Comparison of ENCODE assay signal across 36 cellular contexts in genomic region chr1:230820568-230820967, GRCh38. TPM values are rescaled to one million over a fixed set of nuclear protein-coding genes. Genes with fewer than 3 reads are reported as not detected.
A peak's percentile ranks its signal among the peaks of the same experiment; 100 is the strongest.
DNase-seq lines count a peak whose midpoint lies in the region; ATAC-seq, FAIRE-seq and TF ChIP-seq lines count a peak whose summit lies in the region.
"Had no signal": no experiment of that assay in that cellular context is flagged by ENCODE, and none has a peak within 500 bp of the region (broad histone marks: within the 10 kb centered on the region; RNA-seq: fewer than 3 reads in every experiment).

No MANE protein-coding gene starts in this region.

- DNase-seq in amygdala (lab: John Stamatoyannopoulos, UW) (peak in 46 of 56 donors; percentile 24 to 84 (median 54)), ecto neural progenitor cell (ENCODE audit: low spot score) (peak; percentile 20), lung (ENCODE audit: low spot score) (peak; percentile 26), substantia nigra (lab: John Stamatoyannopoulos, UW) (peak in 39 of 49 donors; percentile 21 to 82 (median 59)), G401 (ENCODE audit: low spot score) (no peak), RCC 7860 (ENCODE audit: low spot score) (no peak)
- no peak for DNase-seq in activated T-cell treated with anti-CD3 and anti-CD28 coated beads, Interleukin-2, amount 50 U/mL, for 4 hours
- DNase-seq: activated CD4-positive, alpha-beta T cell treated with anti-CD3 and anti-CD28 coated beads for 48 hours; activated gamma-delta T cell treated with Interleukin-2 at 50 U/mL for 16 hours; activated naive CD8-positive, alpha-beta T cell treated with anti-CD3 and anti-CD28 coated beads, Interleukin-2, amount 10 ng/mL, durations not matched to agents 7 days and 5 days; activated T-cell treated with anti-CD3 and anti-CD28 coated beads, Interleukin-2, amount 50 U/mL, for 24 hours; dermis blood vessel endothelial cell; DMS 273 treated with DMSO at 0.1 percent for 48 hours; EL; gastrocnemius medialis; immature natural killer cell; left ventricle myocardium superior; natural killer cell; NCI-H1048; NCI-H187; NCI-H2171 treated with DMSO at 0.1 percent for 48 hours; NCI-H510A; RPMI8226; stimulated activated naive CD4-positive, alpha-beta T cell; SW 1271; T1000; testis; WERI-Rb-1 had no signal

- no peaks in the 10 kb centered on the region for H3K9me3 Mint-ChIP-seq in activated T-cell treated with anti-CD3 and anti-CD28 coated beads, Interleukin-2, amount 50 U/mL, for 4 hours
- H3K9me3 Mint-ChIP-seq: activated naive CD8-positive, alpha-beta T cell treated with anti-CD3 and anti-CD28 coated beads, Interleukin-2, amount 10 ng/mL, durations not matched to agents 7 days and 5 days; activated T-cell treated with anti-CD3 and anti-CD28 coated beads, Interleukin-2, amount 50 U/mL, for 24 hours; CD8-positive, alpha-beta T cell; central memory CD8-positive, alpha-beta T cell; immature natural killer cell; mesothelial cell of epicardium; natural killer cell had no signal

- H3K27me3 ChIP-seq in lung (ENCODE audit: control insufficient read depth, insufficient read depth) = no peaks in the 10 kb centered on the region
- H3K27me3 ChIP-seq: gastrocnemius medialis, SJCRH30, testis had no signal

- H3K9me3 ChIP-seq in lung (ENCODE audit: control insufficient read depth in 2 of 2, insufficient read depth in 1 of 2, low read length in 1 of 2) = no peaks in the 10 kb centered on the region
- H3K9me3 ChIP-seq: gastrocnemius medialis, SJCRH30, testis had no signal

- in situ Hi-C loops in G401 (cut with HindIII; ENCODE audit: low sequenced_read_pairs) = no loop called here

- TF ChIP-seq CTCF in lung (IDR thresholded peaks at IDR 0.05; ENCODE audit: control extremely low read depth, extremely low read depth) = no peak

- no peak overlapping the region for H3K4me3 ChIP-seq in lung
- H3K4me3 ChIP-seq: gastrocnemius medialis, GM12878, SJCRH30, skin epidermis, testis had no signal

- no peaks in the 10 kb centered on the region for H3K4me1 Mint-ChIP-seq in activated T-cell treated with anti-CD3 and anti-CD28 coated beads, Interleukin-2, amount 50 U/mL, for 4 hours (ENCODE audit: low read depth)
- H3K4me1 Mint-ChIP-seq: activated naive CD8-positive, alpha-beta T cell treated with anti-CD3 and anti-CD28 coated beads, Interleukin-2, amount 10 ng/mL, durations not matched to agents 7 days and 5 days; B cell; central memory CD8-positive, alpha-beta T cell; immature natural killer cell; natural killer cell had no signal

- H3K27ac ChIP-seq in lung (ENCODE audit: low read depth in 1 of 2, low read length in 1 of 2) (no peak overlapping the region), substantia nigra (ENCODE audit: low read depth, low read length, poor library complexity, severe bottlenecking) (peak overlapping the region; percentile 96)
- H3K27ac ChIP-seq: gastrocnemius medialis, SJCRH30, skin epidermis, testis, WERI-Rb-1 had no signal

- 84 to 89% methylated on average over 4 of the region's 4 CpGs for WGBS in lung, 2 donors

- no peak for FAIRE-seq in RCC 7860 (lab: Jason Lieb, UNC)
- FAIRE-seq: GM12878, H54 had no signal

- no peaks in the 10 kb centered on the region for H3K36me3 ChIP-seq in lung (ENCODE audit: control insufficient read depth in 2 of 2, insufficient read depth in 2 of 2, low read length in 2 of 2)
- H3K36me3 ChIP-seq: gastrocnemius medialis, SJCRH30, WERI-Rb-1 had no signal

- no peak for ATAC-seq in lung (ENCODE audit: insufficient read depth, low FRiP score)
- ATAC-seq in activated T-cell treated with anti-CD3 and anti-CD28 coated beads, Interleukin-2, amount 50 U/mL, for 4 hours = no peak
- ATAC-seq: CD8-positive, alpha-beta T cell; gastrocnemius medialis; GM12878; left ventricle myocardium superior; natural killer cell had no signal

- peaks cover 4 to 17% of the 10 kb centered on the region in 2 donors for H3K4me1 ChIP-seq in lung (ENCODE audit: control insufficient read depth in 2 of 2, insufficient read depth in 2 of 2, low read length in 2 of 2)

- H3K36me3 Mint-ChIP-seq in activated T-cell treated with anti-CD3 and anti-CD28 coated beads, Interleukin-2, amount 50 U/mL, for 4 hours (ENCODE audit: insufficient read depth) = no peaks in the 10 kb centered on the region
- H3K36me3 Mint-ChIP-seq: activated naive CD8-positive, alpha-beta T cell treated with anti-CD3 and anti-CD28 coated beads, Interleukin-2, amount 10 ng/mL, durations not matched to agents 7 days and 5 days; CD8-positive, alpha-beta T cell; immature natural killer cell; mesothelial cell of epicardium; natural killer cell had no signal

- H3K4me3 Mint-ChIP-seq in activated T-cell treated with anti-CD3 and anti-CD28 coated beads, Interleukin-2, amount 50 U/mL, for 4 hours = no peak overlapping the region
- H3K4me3 Mint-ChIP-seq: activated naive CD8-positive, alpha-beta T cell treated with anti-CD3 and anti-CD28 coated beads, Interleukin-2, amount 10 ng/mL, durations not matched to agents 7 days and 5 days; activated T-cell treated with anti-CD3 and anti-CD28 coated beads, Interleukin-2, amount 50 U/mL, for 24 hours; B cell; CD8-positive, alpha-beta T cell; central memory CD8-positive, alpha-beta T cell; immature natural killer cell; mesothelial cell of epicardium; natural killer cell had no signal

- peaks cover 13% of the 10 kb centered on the region for H3K27me3 Mint-ChIP-seq in activated T-cell treated with anti-CD3 and anti-CD28 coated beads, Interleukin-2, amount 50 U/mL, for 4 hours (ENCODE audit: low read depth)

RNA-seq across cellular contexts. Expression of gene C1orf198, which starts 47.8 kb away (rescaled TPM):
- 100 to 1,000 TPM in 1 of 2 donors, 10 to 100 TPM in 1; 51.9 to 109 TPM for total RNA-seq in lung
- polyA plus RNA-seq in lung = 10 to 100 TPM; 25.8 to 47.5 TPM
- total RNA-seq in G401 (2014; rRNA removed; shearing (Covaris generic)) = 22.6 and 35.6 TPM in 2 replicates
- total RNA-seq in activated T-cell treated with anti-CD3 and anti-CD28 coated beads, Interleukin-2, amount 50 U/mL, for 4 hours = 1 to 10 TPM; 4.7 to 5.2 (median 4.9) TPM

Comparison
In these comparisons a context has a peak if more than half of its experiments do, and no peak if none do; other contexts are left out.
1. DNase-seq: peak in amygdala (46 of 56), ecto neural progenitor cell (single experiment), lung (single experiment) and substantia nigra (39 of 49); none in G401 (single experiment), activated T-cell treated with anti-CD3 and anti-CD28 coated beads, Interleukin-2, amount 50 U/mL, for 4 hours (single experiment) and RCC 7860 (single experiment).